ENCODE assay signal across 1 cellular context in genomic region chr9:83405674-83406255, GRCh38.
TF ChIP-seq lines count a peak whose summit lies in the region.

No MANE protein-coding gene starts in this region.

TF ChIP-seq in SK-N-SH treated with all-trans-retinoic acid at 6 μM for 48 hours, 23 proteins besides CTCF, POLR2A, EP300 and RAD21 (continued from another document):
- TF ChIP-seq ZFP30 (CRISPR knock-in tag; IDR thresholded peaks at IDR 0.05), result no peak
- no peak for TF ChIP-seq POU6F1 (CRISPR knock-in tag; IDR thresholded peaks at IDR 0.05; ENCODE audit: borderline replicate concordance, low read depth)
- TF ChIP-seq ZFP3 (CRISPR knock-in tag; IDR thresholded peaks at IDR 0.05), result no peak
- TF ChIP-seq ZNF8 (CRISPR knock-in tag; IDR thresholded peaks at IDR 0.05), result no peak
- TF ChIP-seq ZNF70 (CRISPR knock-in tag; IDR thresholded peaks at IDR 0.05), result no peak
- no peak for TF ChIP-seq ZNF565 (CRISPR knock-in tag; conservative IDR thresholded peaks at IDR 0.05; ENCODE audit: low read depth)
- TF ChIP-seq ZC3H10 (CRISPR knock-in tag; IDR thresholded peaks at IDR 0.05), result no peak
